ENCODE assay signal across 8 cellular contexts in the genomic region with DNA sequence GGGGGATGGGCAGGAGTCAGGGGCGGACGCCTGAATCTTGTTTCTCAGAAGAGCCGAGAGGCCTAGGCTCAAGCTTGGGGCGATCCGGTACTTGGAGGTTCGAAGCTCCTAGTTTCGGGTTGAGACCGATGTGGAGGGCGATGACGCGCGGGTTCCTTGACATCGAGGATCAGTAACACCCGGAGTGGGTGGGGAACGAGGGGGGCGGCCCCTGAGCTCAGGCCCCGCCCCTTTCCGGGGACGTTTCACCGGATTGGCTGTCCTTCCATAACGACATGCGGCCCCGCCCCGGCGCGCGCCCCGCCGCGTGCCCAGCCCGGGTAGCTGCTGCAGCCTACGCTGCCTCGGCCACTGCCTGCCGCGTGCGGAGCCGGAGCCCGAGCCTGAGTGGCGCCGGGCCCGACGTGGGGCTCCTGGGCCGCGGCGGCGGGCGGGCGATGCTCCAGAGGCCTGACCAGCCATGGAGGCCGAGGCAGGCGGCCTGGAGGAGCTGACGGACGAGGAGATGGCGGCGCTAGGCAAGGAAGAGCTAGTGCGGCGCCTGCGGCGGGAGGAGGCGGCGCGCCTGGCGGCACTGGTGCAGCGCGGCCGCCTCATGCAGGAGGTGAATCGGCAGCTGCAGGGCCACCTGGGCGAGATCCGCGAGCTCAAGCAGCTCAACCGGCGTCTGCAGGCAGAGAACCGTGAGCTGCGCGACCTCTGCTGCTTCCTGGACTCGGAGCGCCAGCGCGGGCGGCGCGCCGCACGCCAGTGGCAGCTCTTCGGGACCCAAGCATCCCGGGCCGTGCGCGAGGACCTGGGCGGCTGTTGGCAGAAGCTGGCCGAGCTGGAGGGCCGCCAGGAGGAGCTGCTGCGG. TPM values are rescaled to one million over a fixed set of nuclear protein-coding genes. Genes with fewer than 3 reads are reported as not detected.
DNase-seq lines count a peak whose midpoint lies in the region; ATAC-seq and TF ChIP-seq lines count a peak whose summit lies in the region.

A gene (plus strand): TSS at position 350 of the 856 bp plus-strand sequence. CDS start 111 bp downstream, at position 461.

- TF ChIP-seq CTCF in Panc1 (IDR thresholded peaks at IDR 0.05), result peak; percentile 36

- H3K27ac ChIP-seq in KOPT-K1 (ENCODE audit: low read depth, low read length, poor library complexity, severe bottlenecking) (peak within 1 kb of the TSS; percentile 71), Panc1 (ENCODE audit: low read length) (peak within 1 kb of the TSS; percentile 98)

- peak within 1 kb of the TSS; percentile 72 for H3K9ac ChIP-seq in mucosa of stomach (ENCODE audit: low read length)

- TF ChIP-seq POLR2A in erythroblast (IDR thresholded peaks at IDR 0.05; ENCODE audit: low read length), result peak; percentile 96

- peak within 1 kb of the TSS; percentile 97 for H3K27ac Mint-ChIP-seq in activated T-cell treated with anti-CD3 and anti-CD28 coated beads, Interleukin-2, amount 50 U/mL, for 24 hours

- peak within 1 kb of the TSS; percentile 88 to 93 for H3K4me3 ChIP-seq in Panc1 (ENCODE audit: low read depth in 2 of 2, low read length in 2 of 2)
- H3K4me3 ChIP-seq in mucosa of stomach (ENCODE audit: low read length), result peak within 1 kb of the TSS; percentile 69

- H3K27me3 Mint-ChIP-seq in activated T-cell treated with anti-CD3 and anti-CD28 coated beads, Interleukin-2, amount 50 U/mL, for 24 hours, result no peaks in the 10 kb centered on the region

- POLR2A ChIA-PET in Panc1 (lab: Charles Lee), result interaction anchor here (0.5 to 2.2 kb wide), 13 partner anchors 9 to 163 kb away, joined by 3 to 13 read pairs (median 4); a partner anchor contains a TSS

- peak; percentile 34 for ATAC-seq in GM21717 (IDR thresholded peaks at IDR 0.05; ENCODE audit: unreplicated experiment)
- peak; percentile 45 for ATAC-seq in Panc1

- DNase-seq in DMS153 (lab: John Stamatoyannopoulos, UW) (peak; percentile 90), Panc1 (ENCODE audit: low read depth, low spot score) (no peak), erythroblast (lab: John Stamatoyannopoulos, UW) (peak; percentile 97 to 99)
- peak; percentile 99 for DNase-seq in activated T-cell treated with anti-CD3 and anti-CD28 coated beads, Interleukin-2, amount 50 U/mL, for 24 hours
- peak; percentile 99 for DNase-seq in stimulated activated CD8-positive, alpha-beta memory T cell treated with anti-CD3 and anti-CD28 coated beads, Interleukin-4, amount 100 ng/mL, for 48 hours

- peaks cover 70% of the 10 kb centered on the region for H3K4me1 Mint-ChIP-seq in activated T-cell treated with anti-CD3 and anti-CD28 coated beads, Interleukin-2, amount 50 U/mL, for 24 hours (ENCODE audit: low read depth)

- H3K4me1 ChIP-seq in Panc1 (ENCODE audit: control insufficient read depth, insufficient read depth, low read length) (peaks cover 67% of the 10 kb centered on the region), mucosa of stomach (ENCODE audit: control insufficient read depth, insufficient read depth, low read length) (peaks cover 66% of the 10 kb centered on the region)

- in situ Hi-C loops in Panc1 (cut with HindIII; ENCODE audit: low pct_unique_long_range_greater_than_20kb, low sequenced_read_pairs), result no loop called here

- H3K36me3 Mint-ChIP-seq in activated T-cell treated with anti-CD3 and anti-CD28 coated beads, Interleukin-2, amount 50 U/mL, for 24 hours (ENCODE audit: low read depth), result peaks cover 66% of the 10 kb centered on the region

- H3K4me3 Mint-ChIP-seq in activated T-cell treated with anti-CD3 and anti-CD28 coated beads, Interleukin-2, amount 50 U/mL, for 24 hours, result peak within 1 kb of the TSS; percentile 100

- intact Hi-C loops in Panc1 (cut with micrococcal nuclease; ENCODE audit: unreplicated experiment), result no loop called here

- CTCF ChIA-PET in Panc1 (lab: Charles Lee), result interaction anchor here (0.6 to 2.4 kb wide), 6 partner anchors 22 to 232 kb away, joined by 3 to 10 read pairs (median 4); a partner anchor contains a TSS

- H3K9me3 Mint-ChIP-seq in activated T-cell treated with anti-CD3 and anti-CD28 coated beads, Interleukin-2, amount 50 U/mL, for 24 hours, result no peaks in the 10 kb centered on the region

- no TSS peak for BruUV-seq in Panc1 (replicated peaks; lab: Mats Ljungman, UMichigan)

- H3K36me3 ChIP-seq in KOPT-K1 (ENCODE audit: insufficient read depth, low read length) (peaks cover 14% of the 10 kb centered on the region), Panc1 (ENCODE audit: control insufficient read depth, insufficient read depth, low read length) (no peaks in the 10 kb centered on the region; the same call in 1 of the 2 replicates), mucosa of stomach (ENCODE audit: control insufficient read depth, insufficient read depth, low read length) (no peaks in the 10 kb centered on the region)

- H3K27me3 ChIP-seq in Panc1 (ENCODE audit: control insufficient read depth, insufficient read depth, low read length), result no peaks in the 10 kb centered on the region
- no peaks in the 10 kb centered on the region for H3K27me3 ChIP-seq in mucosa of stomach (ENCODE audit: control insufficient read depth, insufficient read depth, low read length)

- H3K9me3 ChIP-seq in KOPT-K1 (ENCODE audit: insufficient read depth, low read length, poor library complexity, severe bottlenecking), result no peaks in the 10 kb centered on the region
- H3K9me3 ChIP-seq in Panc1 (ENCODE audit: control insufficient read depth, insufficient read depth, low read depth, low read length), result no peaks in the 10 kb centered on the region
- H3K9me3 ChIP-seq in mucosa of stomach (ENCODE audit: control insufficient read depth, low read length), result no peaks in the 10 kb centered on the region

RNA-seq across cellular contexts. Expression of the gene that starts here (rescaled TPM):
- total RNA-seq in Panc1 (2021; ENCODE audit: unreplicated experiment), result 85.4 TPM
- polyA plus RNA-seq in Panc1 (2012; ENCODE audit: insufficient read length), result 188 TPM
